ENCODE assay signal across 13 cellular contexts in genomic region chr9:93262537-93263310, GRCh38.
DNase-seq lines count a peak whose midpoint lies in the region; ATAC-seq and TF ChIP-seq lines count a peak whose summit lies in the region.
"Had no signal": no experiment of that assay in that cellular context is flagged by ENCODE, and none has a peak within 500 bp of the region (broad histone marks: within the 10 kb centered on the region; RNA-seq: fewer than 3 reads in every experiment).

No MANE protein-coding gene starts in this region.

- no peak overlapping the region for H3K4me3 Mint-ChIP-seq in HFFc6
- H3K4me3 Mint-ChIP-seq: T-helper 17 cell had no signal

- H3K9me2 ChIP-seq in SK-N-SH, result no peaks in the 10 kb centered on the region

- DNase-seq in SK-N-SH (peak; percentile 22), LNCaP clone FGC (ENCODE audit: low read depth) (peak; percentile 87), Right ventricle myocardium superior (no peak), psoas muscle (peak in 1 of 2 donors; percentile 69), HCEC 1CT (no peak), HFFc6 (no peak)
- DNase-seq: hippocampal formation, NCI-H187, PC-9, T-helper 17 cell, transverse colon had no signal

- H3F3A ChIP-seq in SK-N-SH (replicated peaks; ENCODE audit: insufficient read depth), result no peaks in the 10 kb centered on the region

- 70% methylated on average over 10 of the region's 19 CpGs for WGBS in SK-N-SH (ENCODE audit: low lambda C conversion rate)
- WGBS in psoas muscle, 3 donors, result 35 to 66% (median 40%) methylated on average over 18 to 19 of the region's 19 CpGs

- TF ChIP-seq RAD21 in SK-N-SH (IDR thresholded peaks at IDR 0.05; ENCODE audit: low read length), result no peak

- H3K36me3 ChIP-seq in SK-N-SH (replicated peaks in 1 of 2; ENCODE audit: control insufficient read depth in 1 of 2, insufficient read depth in 2 of 2, low read length in 1 of 2) (no peaks in the 10 kb centered on the region), psoas muscle (ENCODE audit: insufficient read depth in 1 of 2, low read depth in 1 of 2) (peaks cover 0 to 7% of the 10 kb centered on the region in 2 donors)

- H3K36me3 Mint-ChIP-seq in HFFc6 (ENCODE audit: low read depth), result no peaks in the 10 kb centered on the region

- intact Hi-C loops in Right ventricle myocardium superior (cut with DNase I), result no loop called here
- intact Hi-C loops in psoas muscle (cut with DNase I), result loop anchor here in 1 of 2 donors (2.0 kb wide), 1 partner anchor 70 kb away; no protein-coding TSS in a partner anchor

- H4K20me1 ChIP-seq in SK-N-SH (ENCODE audit: insufficient read depth), result no peaks in the 10 kb centered on the region

- TF ChIP-seq EP300 in SK-N-SH (IDR thresholded peaks at IDR 0.05; ENCODE audit: borderline replicate concordance in 1 of 2, low read depth in 1 of 2, low read length in 1 of 2), result no peak

- H3K79me2 ChIP-seq in SK-N-SH (ENCODE audit: insufficient read depth), result no peaks in the 10 kb centered on the region

- ATAC-seq in SK-N-SH treated with all-trans-retinoic acid at 6 μM for 48 hours, result no peak
- peak; percentile 64 for ATAC-seq in Right ventricle myocardium superior (ENCODE audit: poor library complexity)
- peak; percentile 63 to 88 (median 84) for ATAC-seq in psoas muscle
- no peak for ATAC-seq in GM18520 (IDR thresholded peaks at IDR 0.05; ENCODE audit: unreplicated experiment)
- ATAC-seq: T-helper 17 cell had no signal

- no peak for TF ChIP-seq CTCF in SK-N-SH (IDR thresholded peaks at IDR 0.05)
- peak; percentile 24; the same call in 1 of the 2 replicates for TF ChIP-seq CTCF in LNCaP clone FGC (IDR thresholded peaks at IDR 0.05; ENCODE audit: control insufficient read depth, extremely low read depth, insufficient read depth)
- no peak for TF ChIP-seq CTCF in psoas muscle (IDR thresholded peaks at IDR 0.05)
- no peak for TF ChIP-seq CTCF in HFFc6 (IDR thresholded peaks at IDR 0.05)

- H3K27me3 Mint-ChIP-seq in HFFc6 (ENCODE audit: insufficient read depth), result peaks cover 12% of the 10 kb centered on the region

- no peak overlapping the region for H3K27ac Mint-ChIP-seq in HFFc6
- H3K27ac Mint-ChIP-seq: T-helper 17 cell had no signal

- no peak overlapping the region for H2AFZ ChIP-seq in SK-N-SH (ENCODE audit: low read depth)
- H2AFZ ChIP-seq: PC-9 had no signal

- CTCF ChIA-PET in SK-N-SH (lab: Yijun Ruan, JAX), result interaction anchor here (1.1 kb wide), 2 partner anchors 16 to 35 kb away, joined by 3 read pairs; no protein-coding TSS in a partner anchor

- H3K27me3 ChIP-seq in SK-N-SH (ENCODE audit: insufficient read depth) (no peaks in the 10 kb centered on the region), psoas muscle (ENCODE audit: insufficient read depth in 3 of 3, low read length in 2 of 3) (no peaks in the 10 kb centered on the region)
- H3K27me3 ChIP-seq: transverse colon had no signal

- no peak overlapping the region for H3K4me2 ChIP-seq in SK-N-SH
- H3K4me2 ChIP-seq: PC-9 had no signal

- H3K4me1 ChIP-seq in SK-N-SH (ENCODE audit: control insufficient read depth in 1 of 2, insufficient read depth in 2 of 2, low read depth in 1 of 2, low read length in 1 of 2), result no peaks in the 10 kb centered on the region
- H3K4me1 ChIP-seq in psoas muscle, result peaks cover 9% of the 10 kb centered on the region

- H3K4me3 ChIP-seq in SK-N-SH (ENCODE audit: low read depth in 2 of 2, low read length in 1 of 2), result no peak overlapping the region
- peak overlapping the region; percentile 27 for H3K4me3 ChIP-seq in LNCaP clone FGC (ENCODE audit: low read depth, low read length)
- H3K4me3 ChIP-seq in psoas muscle, result no peak overlapping the region
- H3K4me3 ChIP-seq: PC-9, transverse colon had no signal

- H3K4me1 Mint-ChIP-seq in HFFc6 (ENCODE audit: low read depth), result no peaks in the 10 kb centered on the region

- H3K27ac ChIP-seq in SK-N-SH (ENCODE audit: low read depth in 2 of 2, low read length in 1 of 2) (no peak overlapping the region), psoas muscle (peak overlapping the region; percentile 44)
- H3K27ac ChIP-seq: PC-9 had no signal

- POLR2A ChIA-PET in SK-N-SH (lab: Yijun Ruan, JAX), result no interaction called here

- no peaks in the 10 kb centered on the region for H3K9me3 ChIP-seq in SK-N-SH
- H3K9me3 ChIP-seq in psoas muscle, result no peaks in the 10 kb centered on the region
- H3K9me3 ChIP-seq: transverse colon had no signal

- H3K9me3 Mint-ChIP-seq in HFFc6, result no peaks in the 10 kb centered on the region

- H3K9ac ChIP-seq in SK-N-SH, result no peak overlapping the region

TF ChIP-seq in SK-N-SH, 30 proteins besides CTCF, POLR2A, EP300 and RAD21 (continues in another document):
- TF ChIP-seq, protein P1, sequence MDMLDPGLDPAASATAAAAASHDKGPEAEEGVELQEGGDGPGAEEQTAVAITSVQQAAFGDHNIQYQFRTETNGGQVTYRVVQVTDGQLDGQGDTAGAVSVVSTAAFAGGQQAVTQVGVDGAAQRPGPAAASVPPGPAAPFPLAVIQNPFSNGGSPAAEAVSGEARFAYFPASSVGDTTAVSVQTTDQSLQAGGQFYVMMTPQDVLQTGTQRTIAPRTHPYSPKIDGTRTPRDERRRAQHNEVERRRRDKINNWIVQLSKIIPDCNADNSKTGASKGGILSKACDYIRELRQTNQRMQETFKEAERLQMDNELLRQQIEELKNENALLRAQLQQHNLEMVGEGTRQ (IDR thresholded peaks at IDR 0.05; ENCODE audit: borderline replicate concordance, low read depth, low read length), result no peak
- TF ChIP-seq YY1 (IDR thresholded peaks at IDR 0.05; ENCODE audit: low read depth) (no peak), RCOR1 (IDR thresholded peaks at IDR 0.05; ENCODE audit: low read length) (no peak), NFIC (IDR thresholded peaks at IDR 0.05; ENCODE audit: borderline replicate concordance) (no peak), MEF2A (IDR thresholded peaks at IDR 0.05; ENCODE audit: borderline replicate concordance, low read depth) (no peak)
- TF ChIP-seq, protein P2, sequence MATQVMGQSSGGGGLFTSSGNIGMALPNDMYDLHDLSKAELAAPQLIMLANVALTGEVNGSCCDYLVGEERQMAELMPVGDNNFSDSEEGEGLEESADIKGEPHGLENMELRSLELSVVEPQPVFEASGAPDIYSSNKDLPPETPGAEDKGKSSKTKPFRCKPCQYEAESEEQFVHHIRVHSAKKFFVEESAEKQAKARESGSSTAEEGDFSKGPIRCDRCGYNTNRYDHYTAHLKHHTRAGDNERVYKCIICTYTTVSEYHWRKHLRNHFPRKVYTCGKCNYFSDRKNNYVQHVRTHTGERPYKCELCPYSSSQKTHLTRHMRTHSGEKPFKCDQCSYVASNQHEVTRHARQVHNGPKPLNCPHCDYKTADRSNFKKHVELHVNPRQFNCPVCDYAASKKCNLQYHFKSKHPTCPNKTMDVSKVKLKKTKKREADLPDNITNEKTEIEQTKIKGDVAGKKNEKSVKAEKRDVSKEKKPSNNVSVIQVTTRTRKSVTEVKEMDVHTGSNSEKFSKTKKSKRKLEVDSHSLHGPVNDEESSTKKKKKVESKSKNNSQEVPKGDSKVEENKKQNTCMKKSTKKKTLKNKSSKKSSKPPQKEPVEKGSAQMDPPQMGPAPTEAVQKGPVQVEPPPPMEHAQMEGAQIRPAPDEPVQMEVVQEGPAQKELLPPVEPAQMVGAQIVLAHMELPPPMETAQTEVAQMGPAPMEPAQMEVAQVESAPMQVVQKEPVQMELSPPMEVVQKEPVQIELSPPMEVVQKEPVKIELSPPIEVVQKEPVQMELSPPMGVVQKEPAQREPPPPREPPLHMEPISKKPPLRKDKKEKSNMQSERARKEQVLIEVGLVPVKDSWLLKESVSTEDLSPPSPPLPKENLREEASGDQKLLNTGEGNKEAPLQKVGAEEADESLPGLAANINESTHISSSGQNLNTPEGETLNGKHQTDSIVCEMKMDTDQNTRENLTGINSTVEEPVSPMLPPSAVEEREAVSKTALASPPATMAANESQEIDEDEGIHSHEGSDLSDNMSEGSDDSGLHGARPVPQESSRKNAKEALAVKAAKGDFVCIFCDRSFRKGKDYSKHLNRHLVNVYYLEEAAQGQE (IDR thresholded peaks at IDR 0.05; ENCODE audit: low read depth, low read length), result no peak

TF ChIP-seq in SK-N-SH treated with all-trans-retinoic acid at 6 μM for 48 hours, 23 proteins besides CTCF, POLR2A, EP300 and RAD21 (continues in another document):
- TF ChIP-seq SNAI2 (CRISPR knock-in tag; IDR thresholded peaks at IDR 0.05), result no peak
- TF ChIP-seq ZNF565 (CRISPR knock-in tag; conservative IDR thresholded peaks at IDR 0.05; ENCODE audit: low read depth), result no peak
- no peak for TF ChIP-seq OSR1 (CRISPR knock-in tag; IDR thresholded peaks at IDR 0.05)
- no peak for TF ChIP-seq ZC3H10 (CRISPR knock-in tag; IDR thresholded peaks at IDR 0.05)
- TF ChIP-seq ZNF8 (CRISPR knock-in tag; IDR thresholded peaks at IDR 0.05), result no peak
- TF ChIP-seq, protein P3, sequence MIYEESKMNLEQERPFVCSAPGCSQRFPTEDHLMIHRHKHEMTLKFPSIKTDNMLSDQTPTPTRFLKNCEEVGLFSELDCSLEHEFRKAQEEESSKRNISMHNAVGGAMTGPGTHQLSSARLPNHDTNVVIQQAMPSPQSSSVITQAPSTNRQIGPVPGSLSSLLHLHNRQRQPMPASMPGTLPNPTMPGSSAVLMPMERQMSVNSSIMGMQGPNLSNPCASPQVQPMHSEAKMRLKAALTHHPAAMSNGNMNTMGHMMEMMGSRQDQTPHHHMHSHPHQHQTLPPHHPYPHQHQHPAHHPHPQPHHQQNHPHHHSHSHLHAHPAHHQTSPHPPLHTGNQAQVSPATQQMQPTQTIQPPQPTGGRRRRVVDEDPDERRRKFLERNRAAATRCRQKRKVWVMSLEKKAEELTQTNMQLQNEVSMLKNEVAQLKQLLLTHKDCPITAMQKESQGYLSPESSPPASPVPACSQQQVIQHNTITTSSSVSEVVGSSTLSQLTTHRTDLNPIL (CRISPR knock-in tag; IDR thresholded peaks at IDR 0.05; ENCODE audit: low read depth), result no peak
- no peak for TF ChIP-seq RARB (CRISPR knock-in tag; IDR thresholded peaks at IDR 0.05)
- TF ChIP-seq, protein P4, sequence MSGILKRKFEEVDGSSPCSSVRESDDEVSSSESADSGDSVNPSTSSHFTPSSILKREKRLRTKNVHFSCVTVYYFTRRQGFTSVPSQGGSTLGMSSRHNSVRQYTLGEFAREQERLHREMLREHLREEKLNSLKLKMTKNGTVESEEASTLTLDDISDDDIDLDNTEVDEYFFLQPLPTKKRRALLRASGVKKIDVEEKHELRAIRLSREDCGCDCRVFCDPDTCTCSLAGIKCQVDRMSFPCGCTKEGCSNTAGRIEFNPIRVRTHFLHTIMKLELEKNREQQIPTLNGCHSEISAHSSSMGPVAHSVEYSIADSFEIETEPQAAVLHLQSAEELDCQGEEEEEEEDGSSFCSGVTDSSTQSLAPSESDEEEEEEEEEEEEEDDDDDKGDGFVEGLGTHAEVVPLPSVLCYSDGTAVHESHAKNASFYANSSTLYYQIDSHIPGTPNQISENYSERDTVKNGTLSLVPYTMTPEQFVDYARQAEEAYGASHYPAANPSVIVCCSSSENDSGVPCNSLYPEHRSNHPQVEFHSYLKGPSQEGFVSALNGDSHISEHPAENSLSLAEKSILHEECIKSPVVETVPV (CRISPR knock-in tag; IDR thresholded peaks at IDR 0.05), result no peak
- no peak for TF ChIP-seq TCF4 (CRISPR knock-in tag; IDR thresholded peaks at IDR 0.05; ENCODE audit: borderline replicate concordance)
- TF ChIP-seq BACH2 (CRISPR knock-in tag; IDR thresholded peaks at IDR 0.05; ENCODE audit: borderline replicate concordance), result no peak
- no peak for TF ChIP-seq ESRRG (CRISPR knock-in tag; IDR thresholded peaks at IDR 0.05)

Comparison
In these comparisons a context has a peak if more than half of its experiments do, and no peak if none do; other contexts are left out.
1. DNase-seq: peak in SK-N-SH (single experiment) and LNCaP clone FGC (single experiment); none in Right ventricle myocardium superior (single experiment), HCEC 1CT (single experiment) and HFFc6 (single experiment).
2. ATAC-seq: peak in Right ventricle myocardium superior (single experiment) and psoas muscle (4 of 4); none in SK-N-SH treated with all-trans-retinoic acid at 6 μM for 48 hours (single experiment) and GM18520 (single experiment).